22 cellular contexts compared by ENCODE assay signal in genomic region chr5:17785774-17786173, GRCh38.
"Had no signal": no experiment of that assay in that cellular context is flagged by ENCODE, and none has a peak within 500 bp of the region (broad histone marks: within the 10 kb centered on the region; RNA-seq: fewer than 3 reads in every experiment).

No MANE protein-coding gene starts in this region.

- H3K9me3 Mint-ChIP-seq: dendritic cell treated with granulocyte-macrophage colony-stimulating factor and Interleukin-4, amounts not matched to agents 40 ng/mL and 50 ng/mL, for 4 days; neural crest cell had no signal

- H3K27me3 Mint-ChIP-seq: activated CD4-positive, alpha-beta memory T cell treated with anti-CD3 and anti-CD28 coated beads, Interleukin-2, amount 10 ng/mL, durations not matched to agents 7 days and 5 days; activated CD8-positive, alpha-beta memory T cell treated with anti-CD3 and anti-CD28 coated beads, Interleukin-2, amount 10 ng/mL, durations not matched to agents 7 days and 5 days; activated naive CD8-positive, alpha-beta T cell; dendritic cell treated with granulocyte-macrophage colony-stimulating factor and Interleukin-4, amounts not matched to agents 40 ng/mL and 50 ng/mL, for 4 days had no signal

- H3K4me3 Mint-ChIP-seq: activated CD4-positive, alpha-beta memory T cell treated with anti-CD3 and anti-CD28 coated beads, Interleukin-2, amount 10 ng/mL, durations not matched to agents 7 days and 5 days; activated CD8-positive, alpha-beta memory T cell treated with anti-CD3 and anti-CD28 coated beads, Interleukin-2, amount 10 ng/mL, durations not matched to agents 7 days and 5 days; activated naive CD8-positive, alpha-beta T cell; dendritic cell treated with granulocyte-macrophage colony-stimulating factor and Interleukin-4, amounts not matched to agents 40 ng/mL and 50 ng/mL, for 4 days; immature natural killer cell; neural crest cell; T-helper 2 cell treated with Interferon-gamma antibody and Interleukin-4, amounts not matched to agents 5 μg/mL and 100 μg/mL, for 36 hours had no signal

- H3K4me3 ChIP-seq: esophagus squamous epithelium, left ventricle myocardium inferior, prostate gland, right atrium auricular region, tibial artery, uterus had no signal

- DNase-seq: activated CD4-positive, alpha-beta memory T cell treated with anti-CD3 and anti-CD28 coated beads, Interleukin-2, amount 10 ng/mL, durations not matched to agents 7 days and 5 days; activated CD4-positive, alpha-beta T cell treated with anti-CD3 and anti-CD28 coated beads for 48 hours; activated CD4-positive, CD25-positive, alpha-beta regulatory T cell; activated CD8-positive, alpha-beta memory T cell treated with anti-CD3 and anti-CD28 coated beads, Interleukin-2, amount 10 ng/mL, durations not matched to agents 7 days and 5 days; effector memory CD4-positive, alpha-beta T cell; esophagus squamous epithelium; immature natural killer cell; kidney glomerular epithelial cell; left ventricle myocardium inferior; mammary epithelial cell; stimulated activated CD4-positive, alpha-beta T cell treated with anti-CD3 and anti-CD28 coated beads, Interleukin-12 subunit alpha, Interleukin-12 subunit beta, amount 100 ng/mL, for 4 hours; stimulated activated CD4-positive, alpha-beta T cell treated with anti-CD3 and anti-CD28 coated beads, Interleukin-1b, Interleukin-23, amount 100 ng/mL, for 48 hours; stimulated activated CD8-positive, alpha-beta memory T cell treated with anti-CD3 and anti-CD28 coated beads, Interleukin-4, amount 100 ng/mL, for 48 hours; stimulated activated naive CD4-positive, alpha-beta T cell treated with Interleukin-2 at 50 U/mL for 16 hours; tibial artery; uterus had no signal

- H3K9me3 ChIP-seq: esophagus squamous epithelium, prostate gland, right atrium auricular region, tibial artery, uterus had no signal

- H3K27ac Mint-ChIP-seq: activated CD4-positive, alpha-beta memory T cell treated with anti-CD3 and anti-CD28 coated beads, Interleukin-2, amount 10 ng/mL, durations not matched to agents 7 days and 5 days; activated CD8-positive, alpha-beta memory T cell treated with anti-CD3 and anti-CD28 coated beads, Interleukin-2, amount 10 ng/mL, durations not matched to agents 7 days and 5 days; activated naive CD8-positive, alpha-beta T cell; dendritic cell treated with granulocyte-macrophage colony-stimulating factor and Interleukin-4, amounts not matched to agents 40 ng/mL and 50 ng/mL, for 4 days; immature natural killer cell; T-helper 2 cell treated with Interferon-gamma antibody and Interleukin-4, amounts not matched to agents 5 μg/mL and 100 μg/mL, for 36 hours had no signal

- ATAC-seq: activated CD8-positive, alpha-beta memory T cell treated with anti-CD3 and anti-CD28 coated beads, Interleukin-2, amount 10 ng/mL, durations not matched to agents 7 days and 5 days had no signal

- H3K4me1 ChIP-seq: esophagus squamous epithelium, left ventricle myocardium inferior, prostate gland, right atrium auricular region, tibial artery, uterus had no signal

- H3K36me3 Mint-ChIP-seq: activated CD8-positive, alpha-beta memory T cell treated with anti-CD3 and anti-CD28 coated beads, Interleukin-2, amount 10 ng/mL, durations not matched to agents 7 days and 5 days had no signal

- H3K36me3 ChIP-seq: esophagus squamous epithelium, left ventricle myocardium inferior, prostate gland, right atrium auricular region, tibial artery, uterus had no signal

- H3K27ac ChIP-seq: esophagus squamous epithelium, left ventricle myocardium inferior, prostate gland, right atrium auricular region, tibial artery, uterus had no signal

- H3K4me1 Mint-ChIP-seq: activated CD4-positive, alpha-beta memory T cell treated with anti-CD3 and anti-CD28 coated beads, Interleukin-2, amount 10 ng/mL, durations not matched to agents 7 days and 5 days; activated CD8-positive, alpha-beta memory T cell treated with anti-CD3 and anti-CD28 coated beads, Interleukin-2, amount 10 ng/mL, durations not matched to agents 7 days and 5 days; immature natural killer cell had no signal

- H3K27me3 ChIP-seq: esophagus squamous epithelium, right atrium auricular region, tibial artery, uterus had no signal
